In the genomic region with DNA sequence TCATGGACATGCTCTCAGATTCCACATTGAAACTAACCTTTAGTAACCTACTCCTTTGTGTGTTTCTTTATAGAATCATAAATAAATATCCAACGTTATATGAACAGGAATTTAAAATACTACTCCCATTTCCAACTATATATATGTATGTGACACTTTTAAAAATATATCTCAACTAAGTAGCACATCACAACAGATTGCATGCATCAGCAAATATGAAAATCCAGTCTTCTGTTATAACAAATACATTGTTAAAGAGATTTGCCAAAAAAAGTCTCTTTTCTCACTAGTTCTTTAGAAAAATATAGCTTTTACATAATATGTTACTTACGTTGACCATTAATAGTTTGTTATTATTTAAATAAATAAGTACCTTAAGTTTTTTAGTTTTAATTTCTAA, we compare ENCODE assay signal across 29 cellular contexts.
"Had no signal": no experiment of that assay in that cellular context is flagged by ENCODE, and none has a peak within 500 bp of the region (broad histone marks: within the 10 kb centered on the region; RNA-seq: fewer than 3 reads in every experiment).

No MANE protein-coding gene starts in this region.

- H3K27ac Mint-ChIP-seq: activated CD4-positive, alpha-beta memory T cell treated with anti-CD3 and anti-CD28 coated beads, Interleukin-2, amount 10 ng/mL, durations not matched to agents 7 days and 5 days; activated CD4-positive, alpha-beta T cell treated with anti-CD3 and anti-CD28 coated beads, Interleukin-2, amount 10 ng/mL, durations not matched to agents 7 days and 5 days; activated naive CD4-positive, alpha-beta T cell treated with anti-CD3 and anti-CD28 coated beads, Interleukin-2, amount 10 ng/mL, durations not matched to agents 7 days and 5 days; activated naive CD4-positive, alpha-beta T cell treated with anti-CD3 and anti-CD28 coated beads, Interleukin-2, amount 50 U/mL, for 72 hours; activated naive CD8-positive, alpha-beta T cell treated with anti-CD3 and anti-CD28 coated beads, Interleukin-2, amount 10 ng/mL, durations not matched to agents 7 days and 5 days; activated T-cell treated with anti-CD3 and anti-CD28 coated beads, Interleukin-2, amount 50 U/mL, for 24 hours; activated T-cell treated with anti-CD3 and anti-CD28 coated beads, Interleukin-2, amount 50 U/mL, for 72 hours; brain; endodermal cell had no signal

- H3K4me3 Mint-ChIP-seq: activated CD4-positive, alpha-beta memory T cell treated with anti-CD3 and anti-CD28 coated beads, Interleukin-2, amount 10 ng/mL, durations not matched to agents 7 days and 5 days; activated CD4-positive, alpha-beta T cell treated with anti-CD3 and anti-CD28 coated beads, Interleukin-2, amount 10 ng/mL, durations not matched to agents 7 days and 5 days; activated naive CD4-positive, alpha-beta T cell treated with anti-CD3 and anti-CD28 coated beads, Interleukin-2, amount 10 ng/mL, durations not matched to agents 7 days and 5 days; activated naive CD8-positive, alpha-beta T cell treated with anti-CD3 and anti-CD28 coated beads, Interleukin-2, amount 10 ng/mL, durations not matched to agents 7 days and 5 days; activated T-cell treated with anti-CD3 and anti-CD28 coated beads, Interleukin-2, amount 50 U/mL, for 24 hours; activated T-cell treated with anti-CD3 and anti-CD28 coated beads, Interleukin-2, amount 50 U/mL, for 72 hours; brain; endodermal cell had no signal

- H3K27me3 Mint-ChIP-seq: activated CD4-positive, alpha-beta memory T cell treated with anti-CD3 and anti-CD28 coated beads, Interleukin-2, amount 10 ng/mL, durations not matched to agents 7 days and 5 days; activated CD4-positive, alpha-beta T cell treated with anti-CD3 and anti-CD28 coated beads, Interleukin-2, amount 10 ng/mL, durations not matched to agents 7 days and 5 days; activated naive CD4-positive, alpha-beta T cell treated with anti-CD3 and anti-CD28 coated beads, Interleukin-2, amount 10 ng/mL, durations not matched to agents 7 days and 5 days; activated naive CD8-positive, alpha-beta T cell treated with anti-CD3 and anti-CD28 coated beads, Interleukin-2, amount 10 ng/mL, durations not matched to agents 7 days and 5 days; activated T-cell treated with anti-CD3 and anti-CD28 coated beads, Interleukin-2, amount 50 U/mL, for 24 hours; brain had no signal

- H3K36me3 Mint-ChIP-seq: activated naive CD4-positive, alpha-beta T cell treated with anti-CD3 and anti-CD28 coated beads, Interleukin-2, amount 10 ng/mL, durations not matched to agents 7 days and 5 days; activated naive CD4-positive, alpha-beta T cell treated with anti-CD3 and anti-CD28 coated beads, Interleukin-2, amount 50 U/mL, for 72 hours; activated naive CD8-positive, alpha-beta T cell treated with anti-CD3 and anti-CD28 coated beads, Interleukin-2, amount 10 ng/mL, durations not matched to agents 7 days and 5 days; brain had no signal

- H3K4me1 Mint-ChIP-seq: activated CD4-positive, alpha-beta memory T cell treated with anti-CD3 and anti-CD28 coated beads, Interleukin-2, amount 10 ng/mL, durations not matched to agents 7 days and 5 days; activated CD4-positive, alpha-beta T cell treated with anti-CD3 and anti-CD28 coated beads, Interleukin-2, amount 10 ng/mL, durations not matched to agents 7 days and 5 days; activated naive CD4-positive, alpha-beta T cell treated with anti-CD3 and anti-CD28 coated beads, Interleukin-2, amount 10 ng/mL, durations not matched to agents 7 days and 5 days; activated naive CD8-positive, alpha-beta T cell treated with anti-CD3 and anti-CD28 coated beads, Interleukin-2, amount 10 ng/mL, durations not matched to agents 7 days and 5 days; brain; endodermal cell had no signal

- H3K27me3 ChIP-seq: ascending aorta, breast epithelium, cardiac muscle cell, colonic mucosa, esophagus muscularis mucosa, heart left ventricle had no signal

- H3K4me1 ChIP-seq: ascending aorta, breast epithelium, colonic mucosa, esophagus muscularis mucosa, heart left ventricle had no signal

- H3K9me3 ChIP-seq: ascending aorta, colonic mucosa had no signal

- H3K9me3 Mint-ChIP-seq: brain, endodermal cell had no signal

- H3K27ac ChIP-seq: ascending aorta, breast epithelium, cardiac muscle cell, colonic mucosa, esophagus muscularis mucosa, heart left ventricle had no signal

- DNase-seq: activated CD4-positive, alpha-beta memory T cell treated with anti-CD3 and anti-CD28 coated beads, Interleukin-2, amount 10 ng/mL, durations not matched to agents 7 days and 5 days; activated CD4-positive, alpha-beta T cell treated with anti-CD3 and anti-CD28 coated beads for 1 hour; activated CD4-positive, alpha-beta T cell treated with anti-CD3 and anti-CD28 coated beads for 4 hours; activated CD4-positive, alpha-beta T cell treated with anti-CD3 and anti-CD28 coated beads, Interleukin-2, amount 10 ng/mL, durations not matched to agents 7 days and 5 days; activated CD4-positive, alpha-beta T cell treated with anti-CD3 and anti-CD28 coated beads, Interleukin-2, amount 50 U/mL, for 4 hours; activated CD8-positive, alpha-beta memory T cell treated with anti-CD3 and anti-CD28 coated beads, Interleukin-2, amount 50 U/mL, for 48 hours; activated gamma-delta T cell; activated naive CD4-positive, alpha-beta T cell; activated naive CD4-positive, alpha-beta T cell treated with anti-CD3 and anti-CD28 coated beads, Interleukin-2, amount 10 ng/mL, durations not matched to agents 7 days and 5 days; activated naive CD8-positive, alpha-beta T cell treated with anti-CD3 and anti-CD28 coated beads, Interleukin-2, amount 10 ng/mL, durations not matched to agents 7 days and 5 days; activated T-cell treated with anti-CD3 and anti-CD28 coated beads for 4 hours; activated T-cell treated with anti-CD3 and anti-CD28 coated beads, Interleukin-2, amount 50 U/mL, for 24 hours; activated T-cell treated with anti-CD3 and anti-CD28 coated beads, Interleukin-2, amount 50 U/mL, for 72 hours; central memory CD4-positive, alpha-beta T cell; cerebellar nuclear complex; colonic mucosa; effector memory CD4-positive, alpha-beta T cell; endodermal cell; erythroblast; foreskin melanocyte; glutamatergic neuron; heart left ventricle; T-helper 2 cell had no signal

- H3K4me3 ChIP-seq: ascending aorta, breast epithelium, cardiac muscle cell, colonic mucosa, esophagus muscularis mucosa, heart left ventricle had no signal

- ATAC-seq: activated naive CD4-positive, alpha-beta T cell treated with anti-CD3 and anti-CD28 coated beads, Interleukin-2, amount 50 U/mL, for 72 hours; activated T-cell treated with anti-CD3 and anti-CD28 coated beads, Interleukin-2, amount 50 U/mL, for 72 hours; heart left ventricle had no signal

- H3K36me3 ChIP-seq: ascending aorta, breast epithelium, cardiac muscle cell, colonic mucosa, esophagus muscularis mucosa, heart left ventricle had no signal
